ENCODE assay signal across 1 cellular context in genomic region chr9:122200960-122201635, GRCh38.
TF ChIP-seq lines count a peak whose summit lies in the region.

No MANE protein-coding gene starts in this region.

TF ChIP-seq in endothelial cell of umbilical vein, 7 proteins besides CTCF, POLR2A, EP300 and RAD21 (continued from another document):
- no peak for TF ChIP-seq MAX (IDR thresholded peaks at IDR 0.05; ENCODE audit: insufficient read depth, insufficient read length)
- no peak for TF ChIP-seq GATA2 (IDR thresholded peaks at IDR 0.05; ENCODE audit: insufficient read depth, insufficient read length, low read depth, low read length)
- no peak for TF ChIP-seq JUN (IDR thresholded peaks at IDR 0.05; ENCODE audit: borderline replicate concordance, insufficient read depth, insufficient read length, low read depth)
- TF ChIP-seq MYC (IDR thresholded peaks at IDR 0.05; ENCODE audit: low read depth, low read length): no peak
- no peak for TF ChIP-seq EZH2 (IDR thresholded peaks at IDR 0.05; ENCODE audit: borderline replicate concordance, low read depth, low read length, severe bottlenecking)
